ENCODE assay signal across 16 cellular contexts in genomic region chr4:101761405-101761804, GRCh38. TPM values are rescaled to one million over a fixed set of nuclear protein-coding genes. Genes with fewer than 3 reads are reported as not detected.
"Had no signal": no experiment of that assay in that cellular context is flagged by ENCODE, and none has a peak within 500 bp of the region (broad histone marks: within the 10 kb centered on the region; RNA-seq: fewer than 3 reads in every experiment).

No MANE protein-coding gene starts in this region.

- H3K4me1 Mint-ChIP-seq: neural crest cell had no signal

- H3K9me3 ChIP-seq: upper lobe of right lung had no signal

- H3K36me3 Mint-ChIP-seq: activated CD4-positive, alpha-beta memory T cell treated with anti-CD3 and anti-CD28 coated beads for 36 hours; activated naive CD4-positive, alpha-beta T cell treated with anti-CD3 and anti-CD28 coated beads, Interleukin-2, amount 50 U/mL, for 72 hours; mesothelial cell of epicardium had no signal

- H3K79me2 ChIP-seq: parathyroid adenoma had no signal

- DNase-seq: activated CD4-positive, alpha-beta memory T cell treated with anti-CD3 and anti-CD28 coated beads for 36 hours; activated effector memory CD4-positive, alpha-beta T cell treated with anti-CD3 and anti-CD28 coated beads, Interleukin-2, amount 50 U/mL, for 16 hours; activated T-cell treated with anti-CD3 and anti-CD28 coated beads, Interleukin-2, amount 50 U/mL, for 4 hours; cerebellar nuclear complex; dermis blood vessel endothelial cell; erythroblast; glutamatergic neuron; spleen; stimulated activated CD4-positive, alpha-beta T cell treated with anti-CD3 and anti-CD28 coated beads, Interleukin-1b, Interleukin-23, amount 100 ng/mL, for 48 hours; stimulated activated naive CD4-positive, alpha-beta T cell treated with Interleukin-2 at 50 U/mL for 16 hours; upper lobe of right lung had no signal

- H3K9ac ChIP-seq: parathyroid adenoma had no signal

- ATAC-seq: activated CD4-positive, CD25-positive, alpha-beta regulatory T cell treated with anti-CD3 and anti-CD28 coated beads, Interleukin-2, amount 50 U/mL, for 24 hours; activated naive CD4-positive, alpha-beta T cell treated with anti-CD3 and anti-CD28 coated beads, Interleukin-2, amount 50 U/mL, for 72 hours; activated T-cell treated with anti-CD3 and anti-CD28 coated beads, Interleukin-2, amount 50 U/mL, for 4 hours; upper lobe of right lung had no signal

- H3K27me3 ChIP-seq: spleen, upper lobe of right lung had no signal

- H3K36me3 ChIP-seq: spleen, upper lobe of right lung had no signal

- H3K4me1 ChIP-seq: parathyroid adenoma, spleen, upper lobe of right lung had no signal

- H3K27me3 Mint-ChIP-seq: activated CD4-positive, alpha-beta memory T cell treated with anti-CD3 and anti-CD28 coated beads for 36 hours had no signal

- H3K27ac Mint-ChIP-seq: activated CD4-positive, alpha-beta memory T cell treated with anti-CD3 and anti-CD28 coated beads for 36 hours; activated naive CD4-positive, alpha-beta T cell treated with anti-CD3 and anti-CD28 coated beads, Interleukin-2, amount 50 U/mL, for 72 hours; mesothelial cell of epicardium had no signal

- H3K27ac ChIP-seq: parathyroid adenoma, spleen, upper lobe of right lung had no signal

- H3K4me3 Mint-ChIP-seq: activated CD4-positive, alpha-beta memory T cell treated with anti-CD3 and anti-CD28 coated beads for 36 hours; activated T-cell treated with anti-CD3 and anti-CD28 coated beads, Interleukin-2, amount 50 U/mL, for 4 hours; mesothelial cell of epicardium; neural crest cell had no signal

- H3K4me3 ChIP-seq: spleen, upper lobe of right lung had no signal

RNA-seq across cellular contexts. Expression of gene BANK1, which starts 29.1 kb away (rescaled TPM):
- total RNA-seq: activated CD4-positive, alpha-beta memory T cell treated with anti-CD3 and anti-CD28 coated beads for 36 hours; activated naive CD4-positive, alpha-beta T cell treated with anti-CD3 and anti-CD28 coated beads, Interleukin-2, amount 50 U/mL, for 72 hours; dermis blood vessel endothelial cell had no signal
